1 cellular context compared by ENCODE assay signal in the genomic region with DNA sequence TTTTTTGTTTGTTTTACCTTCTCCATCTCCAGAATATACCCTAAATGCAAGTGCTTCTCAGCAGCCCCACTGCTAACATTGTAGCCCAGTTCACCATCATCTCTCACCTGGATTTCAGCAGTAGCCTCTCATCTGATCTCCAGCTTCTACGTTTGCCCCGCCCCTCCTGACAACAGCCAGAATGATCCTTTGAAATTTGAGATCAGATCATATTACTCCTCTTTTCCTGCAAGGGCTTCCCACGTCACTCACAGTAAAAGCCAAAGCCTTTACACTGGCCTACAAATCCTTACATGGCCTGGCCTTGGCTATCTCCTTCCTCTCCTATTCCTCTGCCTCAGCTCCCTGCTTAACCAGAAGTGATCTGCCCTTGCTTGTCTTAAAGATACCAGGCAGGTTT.
TF ChIP-seq lines count a peak whose summit lies in the region.

No MANE protein-coding gene starts in this region.

TF ChIP-seq in GM23338, 12 proteins besides CTCF, POLR2A, EP300 and RAD21 (continued from another document):
- TF ChIP-seq, protein P1, sequence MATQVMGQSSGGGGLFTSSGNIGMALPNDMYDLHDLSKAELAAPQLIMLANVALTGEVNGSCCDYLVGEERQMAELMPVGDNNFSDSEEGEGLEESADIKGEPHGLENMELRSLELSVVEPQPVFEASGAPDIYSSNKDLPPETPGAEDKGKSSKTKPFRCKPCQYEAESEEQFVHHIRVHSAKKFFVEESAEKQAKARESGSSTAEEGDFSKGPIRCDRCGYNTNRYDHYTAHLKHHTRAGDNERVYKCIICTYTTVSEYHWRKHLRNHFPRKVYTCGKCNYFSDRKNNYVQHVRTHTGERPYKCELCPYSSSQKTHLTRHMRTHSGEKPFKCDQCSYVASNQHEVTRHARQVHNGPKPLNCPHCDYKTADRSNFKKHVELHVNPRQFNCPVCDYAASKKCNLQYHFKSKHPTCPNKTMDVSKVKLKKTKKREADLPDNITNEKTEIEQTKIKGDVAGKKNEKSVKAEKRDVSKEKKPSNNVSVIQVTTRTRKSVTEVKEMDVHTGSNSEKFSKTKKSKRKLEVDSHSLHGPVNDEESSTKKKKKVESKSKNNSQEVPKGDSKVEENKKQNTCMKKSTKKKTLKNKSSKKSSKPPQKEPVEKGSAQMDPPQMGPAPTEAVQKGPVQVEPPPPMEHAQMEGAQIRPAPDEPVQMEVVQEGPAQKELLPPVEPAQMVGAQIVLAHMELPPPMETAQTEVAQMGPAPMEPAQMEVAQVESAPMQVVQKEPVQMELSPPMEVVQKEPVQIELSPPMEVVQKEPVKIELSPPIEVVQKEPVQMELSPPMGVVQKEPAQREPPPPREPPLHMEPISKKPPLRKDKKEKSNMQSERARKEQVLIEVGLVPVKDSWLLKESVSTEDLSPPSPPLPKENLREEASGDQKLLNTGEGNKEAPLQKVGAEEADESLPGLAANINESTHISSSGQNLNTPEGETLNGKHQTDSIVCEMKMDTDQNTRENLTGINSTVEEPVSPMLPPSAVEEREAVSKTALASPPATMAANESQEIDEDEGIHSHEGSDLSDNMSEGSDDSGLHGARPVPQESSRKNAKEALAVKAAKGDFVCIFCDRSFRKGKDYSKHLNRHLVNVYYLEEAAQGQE (IDR thresholded peaks at IDR 0.05; ENCODE audit: unreplicated experiment), result no peak
- no peak for TF ChIP-seq NANOG (IDR thresholded peaks at IDR 0.05; ENCODE audit: borderline replicate concordance)
